In the genomic region with DNA sequence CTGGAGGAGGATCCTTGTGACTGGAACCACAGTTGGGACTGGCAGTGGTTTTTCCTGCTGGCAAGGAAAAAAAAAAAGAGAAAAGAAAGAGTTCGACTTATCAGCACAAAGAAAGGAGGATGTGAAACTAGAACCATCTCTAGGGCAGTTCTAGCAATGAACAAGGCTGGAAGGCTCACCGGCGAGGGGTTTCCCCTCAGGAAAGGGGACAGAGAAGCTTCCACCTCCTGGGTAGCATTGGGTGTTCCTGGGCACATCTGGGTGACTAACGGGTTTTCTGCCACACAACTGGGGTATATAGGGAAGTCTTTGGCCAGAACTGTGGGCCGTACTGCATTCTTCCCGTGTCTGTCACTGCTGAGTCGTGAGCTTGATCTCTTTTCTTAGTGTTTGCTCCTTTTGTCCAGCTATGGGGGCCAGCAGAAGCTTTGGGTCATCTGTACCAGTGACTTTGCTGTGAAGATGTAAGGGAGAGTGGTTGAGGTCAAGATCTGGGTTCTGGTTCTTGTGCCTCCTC, we compare ENCODE assay signal across 1 cellular context.
TF ChIP-seq lines count a peak whose summit lies in the region.

No MANE protein-coding gene starts in this region.

TF ChIP-seq in GM12878, 131 proteins besides CTCF, POLR2A, EP300 and RAD21 (continued from another document and continues in another):
- no peak for TF ChIP-seq NFYA (IDR thresholded peaks at IDR 0.05; ENCODE audit: borderline replicate concordance, low read depth, low read length)
- no peak for TF ChIP-seq BACH1 (IDR thresholded peaks at IDR 0.05; ENCODE audit: borderline replicate concordance)
- 0 out of 2 replicates have a peak, but pooled peaks have one; percentile 21 for TF ChIP-seq MXI1 (IDR thresholded peaks at IDR 0.05; ENCODE audit: low read depth, low read length)
- TF ChIP-seq SREBF1 (IDR thresholded peaks at IDR 0.05; ENCODE audit: low read length) = no peak
- TF ChIP-seq IRF4 (IDR thresholded peaks at IDR 0.05; ENCODE audit: low read depth, low read length) = peak; percentile 92
- TF ChIP-seq MYC (IDR thresholded peaks at IDR 0.05; ENCODE audit: insufficient read depth, insufficient read length, insufficient replicate concordance, low read length, severe bottlenecking) = no peak
- TF ChIP-seq, protein P1, sequence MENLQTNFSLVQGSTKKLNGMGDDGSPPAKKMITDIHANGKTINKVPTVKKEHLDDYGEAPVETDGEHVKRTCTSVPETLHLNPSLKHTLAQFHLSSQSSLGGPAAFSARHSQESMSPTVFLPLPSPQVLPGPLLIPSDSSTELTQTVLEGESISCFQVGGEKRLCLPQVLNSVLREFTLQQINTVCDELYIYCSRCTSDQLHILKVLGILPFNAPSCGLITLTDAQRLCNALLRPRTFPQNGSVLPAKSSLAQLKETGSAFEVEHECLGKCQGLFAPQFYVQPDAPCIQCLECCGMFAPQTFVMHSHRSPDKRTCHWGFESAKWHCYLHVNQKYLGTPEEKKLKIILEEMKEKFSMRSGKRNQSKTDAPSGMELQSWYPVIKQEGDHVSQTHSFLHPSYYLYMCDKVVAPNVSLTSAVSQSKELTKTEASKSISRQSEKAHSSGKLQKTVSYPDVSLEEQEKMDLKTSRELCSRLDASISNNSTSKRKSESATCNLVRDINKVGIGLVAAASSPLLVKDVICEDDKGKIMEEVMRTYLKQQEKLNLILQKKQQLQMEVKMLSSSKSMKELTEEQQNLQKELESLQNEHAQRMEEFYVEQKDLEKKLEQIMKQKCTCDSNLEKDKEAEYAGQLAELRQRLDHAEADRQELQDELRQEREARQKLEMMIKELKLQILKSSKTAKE (IDR thresholded peaks at IDR 0.05; ENCODE audit: low read depth, poor library complexity, severe bottlenecking) = no peak
- TF ChIP-seq CBFB (IDR thresholded peaks at IDR 0.05; ENCODE audit: low read depth) = peak; percentile 26; the same call in 1 of the 2 replicates
- peak; percentile 84 for TF ChIP-seq ZNF384 (IDR thresholded peaks at IDR 0.05; ENCODE audit: borderline replicate concordance, low read depth, low read length)
- TF ChIP-seq NR2C2 (IDR thresholded peaks at IDR 0.05; ENCODE audit: borderline replicate concordance, control insufficient read depth, insufficient read length, low read depth) = no peak
- no peak for TF ChIP-seq KDM1A (IDR thresholded peaks at IDR 0.05; ENCODE audit: borderline replicate concordance)
- TF ChIP-seq SUPT20H (IDR thresholded peaks at IDR 0.05; ENCODE audit: borderline replicate concordance, control insufficient read depth, low read depth, low read length) = no peak
- TF ChIP-seq SP1 (IDR thresholded peaks at IDR 0.05; ENCODE audit: low read depth, low read length) = no peak
- no peak for TF ChIP-seq SMAD5 (IDR thresholded peaks at IDR 0.05; ENCODE audit: low read depth)
- TF ChIP-seq MTA2 (IDR thresholded peaks at IDR 0.05; ENCODE audit: low read depth) = peak; percentile 44; the same call in 1 of the 2 replicates
- 0 out of 2 replicates have a peak, but pooled peaks have one; percentile 79 for TF ChIP-seq RCOR1 (conservative IDR thresholded peaks at IDR 0.05; ENCODE audit: low read depth, low read length)
- no peak for TF ChIP-seq HDAC6 (IDR thresholded peaks at IDR 0.05; ENCODE audit: unreplicated experiment)
- TF ChIP-seq, protein P2, sequence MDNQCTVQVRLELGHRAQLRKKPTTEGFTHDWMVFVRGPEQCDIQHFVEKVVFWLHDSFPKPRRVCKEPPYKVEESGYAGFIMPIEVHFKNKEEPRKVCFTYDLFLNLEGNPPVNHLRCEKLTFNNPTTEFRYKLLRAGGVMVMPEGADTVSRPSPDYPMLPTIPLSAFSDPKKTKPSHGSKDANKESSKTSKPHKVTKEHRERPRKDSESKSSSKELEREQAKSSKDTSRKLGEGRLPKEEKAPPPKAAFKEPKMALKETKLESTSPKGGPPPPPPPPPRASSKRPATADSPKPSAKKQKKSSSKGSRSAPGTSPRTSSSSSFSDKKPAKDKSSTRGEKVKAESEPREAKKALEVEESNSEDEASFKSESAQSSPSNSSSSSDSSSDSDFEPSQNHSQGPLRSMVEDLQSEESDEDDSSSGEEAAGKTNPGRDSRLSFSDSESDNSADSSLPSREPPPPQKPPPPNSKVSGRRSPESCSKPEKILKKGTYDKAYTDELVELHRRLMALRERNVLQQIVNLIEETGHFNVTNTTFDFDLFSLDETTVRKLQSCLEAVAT (IDR thresholded peaks at IDR 0.05) = peak; percentile 52; the same call in 1 of the 2 replicates
- TF ChIP-seq, protein P3, sequence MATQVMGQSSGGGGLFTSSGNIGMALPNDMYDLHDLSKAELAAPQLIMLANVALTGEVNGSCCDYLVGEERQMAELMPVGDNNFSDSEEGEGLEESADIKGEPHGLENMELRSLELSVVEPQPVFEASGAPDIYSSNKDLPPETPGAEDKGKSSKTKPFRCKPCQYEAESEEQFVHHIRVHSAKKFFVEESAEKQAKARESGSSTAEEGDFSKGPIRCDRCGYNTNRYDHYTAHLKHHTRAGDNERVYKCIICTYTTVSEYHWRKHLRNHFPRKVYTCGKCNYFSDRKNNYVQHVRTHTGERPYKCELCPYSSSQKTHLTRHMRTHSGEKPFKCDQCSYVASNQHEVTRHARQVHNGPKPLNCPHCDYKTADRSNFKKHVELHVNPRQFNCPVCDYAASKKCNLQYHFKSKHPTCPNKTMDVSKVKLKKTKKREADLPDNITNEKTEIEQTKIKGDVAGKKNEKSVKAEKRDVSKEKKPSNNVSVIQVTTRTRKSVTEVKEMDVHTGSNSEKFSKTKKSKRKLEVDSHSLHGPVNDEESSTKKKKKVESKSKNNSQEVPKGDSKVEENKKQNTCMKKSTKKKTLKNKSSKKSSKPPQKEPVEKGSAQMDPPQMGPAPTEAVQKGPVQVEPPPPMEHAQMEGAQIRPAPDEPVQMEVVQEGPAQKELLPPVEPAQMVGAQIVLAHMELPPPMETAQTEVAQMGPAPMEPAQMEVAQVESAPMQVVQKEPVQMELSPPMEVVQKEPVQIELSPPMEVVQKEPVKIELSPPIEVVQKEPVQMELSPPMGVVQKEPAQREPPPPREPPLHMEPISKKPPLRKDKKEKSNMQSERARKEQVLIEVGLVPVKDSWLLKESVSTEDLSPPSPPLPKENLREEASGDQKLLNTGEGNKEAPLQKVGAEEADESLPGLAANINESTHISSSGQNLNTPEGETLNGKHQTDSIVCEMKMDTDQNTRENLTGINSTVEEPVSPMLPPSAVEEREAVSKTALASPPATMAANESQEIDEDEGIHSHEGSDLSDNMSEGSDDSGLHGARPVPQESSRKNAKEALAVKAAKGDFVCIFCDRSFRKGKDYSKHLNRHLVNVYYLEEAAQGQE (IDR thresholded peaks at IDR 0.05; ENCODE audit: low read depth, low read length) = no peak
- TF ChIP-seq, protein P4, sequence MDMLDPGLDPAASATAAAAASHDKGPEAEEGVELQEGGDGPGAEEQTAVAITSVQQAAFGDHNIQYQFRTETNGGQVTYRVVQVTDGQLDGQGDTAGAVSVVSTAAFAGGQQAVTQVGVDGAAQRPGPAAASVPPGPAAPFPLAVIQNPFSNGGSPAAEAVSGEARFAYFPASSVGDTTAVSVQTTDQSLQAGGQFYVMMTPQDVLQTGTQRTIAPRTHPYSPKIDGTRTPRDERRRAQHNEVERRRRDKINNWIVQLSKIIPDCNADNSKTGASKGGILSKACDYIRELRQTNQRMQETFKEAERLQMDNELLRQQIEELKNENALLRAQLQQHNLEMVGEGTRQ (IDR thresholded peaks at IDR 0.05; ENCODE audit: borderline replicate concordance, low read depth, low read length) = no peak
- peak; percentile 85 for TF ChIP-seq NFIC (IDR thresholded peaks at IDR 0.05; ENCODE audit: low read depth, low read length)
- no peak for TF ChIP-seq HCFC1 (IDR thresholded peaks at IDR 0.05; ENCODE audit: low read length)
- TF ChIP-seq, protein P5, sequence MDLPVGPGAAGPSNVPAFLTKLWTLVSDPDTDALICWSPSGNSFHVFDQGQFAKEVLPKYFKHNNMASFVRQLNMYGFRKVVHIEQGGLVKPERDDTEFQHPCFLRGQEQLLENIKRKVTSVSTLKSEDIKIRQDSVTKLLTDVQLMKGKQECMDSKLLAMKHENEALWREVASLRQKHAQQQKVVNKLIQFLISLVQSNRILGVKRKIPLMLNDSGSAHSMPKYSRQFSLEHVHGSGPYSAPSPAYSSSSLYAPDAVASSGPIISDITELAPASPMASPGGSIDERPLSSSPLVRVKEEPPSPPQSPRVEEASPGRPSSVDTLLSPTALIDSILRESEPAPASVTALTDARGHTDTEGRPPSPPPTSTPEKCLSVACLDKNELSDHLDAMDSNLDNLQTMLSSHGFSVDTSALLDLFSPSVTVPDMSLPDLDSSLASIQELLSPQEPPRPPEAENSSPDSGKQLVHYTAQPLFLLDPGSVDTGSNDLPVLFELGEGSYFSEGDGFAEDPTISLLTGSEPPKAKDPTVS (IDR thresholded peaks at IDR 0.05; ENCODE audit: low read depth, low read length) = no peak
- peak; percentile 85 for TF ChIP-seq BCL11A (IDR thresholded peaks at IDR 0.05; ENCODE audit: low read depth, low read length)
- TF ChIP-seq ESRRA (IDR thresholded peaks at IDR 0.05; ENCODE audit: low read length) = no peak
- TF ChIP-seq JUNB (IDR thresholded peaks at IDR 0.05) = peak; percentile 82
- TF ChIP-seq, protein P6, sequence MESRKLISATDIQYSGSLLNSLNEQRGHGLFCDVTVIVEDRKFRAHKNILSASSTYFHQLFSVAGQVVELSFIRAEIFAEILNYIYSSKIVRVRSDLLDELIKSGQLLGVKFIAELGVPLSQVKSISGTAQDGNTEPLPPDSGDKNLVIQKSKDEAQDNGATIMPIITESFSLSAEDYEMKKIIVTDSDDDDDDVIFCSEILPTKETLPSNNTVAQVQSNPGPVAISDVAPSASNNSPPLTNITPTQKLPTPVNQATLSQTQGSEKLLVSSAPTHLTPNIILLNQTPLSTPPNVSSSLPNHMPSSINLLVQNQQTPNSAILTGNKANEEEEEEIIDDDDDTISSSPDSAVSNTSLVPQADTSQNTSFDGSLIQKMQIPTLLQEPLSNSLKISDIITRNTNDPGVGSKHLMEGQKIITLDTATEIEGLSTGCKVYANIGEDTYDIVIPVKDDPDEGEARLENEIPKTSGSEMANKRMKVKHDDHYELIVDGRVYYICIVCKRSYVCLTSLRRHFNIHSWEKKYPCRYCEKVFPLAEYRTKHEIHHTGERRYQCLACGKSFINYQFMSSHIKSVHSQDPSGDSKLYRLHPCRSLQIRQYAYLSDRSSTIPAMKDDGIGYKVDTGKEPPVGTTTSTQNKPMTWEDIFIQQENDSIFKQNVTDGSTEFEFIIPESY (IDR thresholded peaks at IDR 0.05) = no peak
- TF ChIP-seq NR2F1 (conservative IDR thresholded peaks at IDR 0.05) = no peak
- TF ChIP-seq TAF1 (IDR thresholded peaks at IDR 0.05; ENCODE audit: borderline replicate concordance, low read depth, low read length) = no peak
- TF ChIP-seq NFXL1 (IDR thresholded peaks at IDR 0.05; ENCODE audit: borderline replicate concordance) = 0 out of 2 replicates have a peak, but pooled peaks have one; percentile 51
- peak; percentile 99 for TF ChIP-seq SPI1 (IDR thresholded peaks at IDR 0.05; ENCODE audit: borderline replicate concordance, insufficient read depth, low read depth, low read length)
- TF ChIP-seq, protein P7, sequence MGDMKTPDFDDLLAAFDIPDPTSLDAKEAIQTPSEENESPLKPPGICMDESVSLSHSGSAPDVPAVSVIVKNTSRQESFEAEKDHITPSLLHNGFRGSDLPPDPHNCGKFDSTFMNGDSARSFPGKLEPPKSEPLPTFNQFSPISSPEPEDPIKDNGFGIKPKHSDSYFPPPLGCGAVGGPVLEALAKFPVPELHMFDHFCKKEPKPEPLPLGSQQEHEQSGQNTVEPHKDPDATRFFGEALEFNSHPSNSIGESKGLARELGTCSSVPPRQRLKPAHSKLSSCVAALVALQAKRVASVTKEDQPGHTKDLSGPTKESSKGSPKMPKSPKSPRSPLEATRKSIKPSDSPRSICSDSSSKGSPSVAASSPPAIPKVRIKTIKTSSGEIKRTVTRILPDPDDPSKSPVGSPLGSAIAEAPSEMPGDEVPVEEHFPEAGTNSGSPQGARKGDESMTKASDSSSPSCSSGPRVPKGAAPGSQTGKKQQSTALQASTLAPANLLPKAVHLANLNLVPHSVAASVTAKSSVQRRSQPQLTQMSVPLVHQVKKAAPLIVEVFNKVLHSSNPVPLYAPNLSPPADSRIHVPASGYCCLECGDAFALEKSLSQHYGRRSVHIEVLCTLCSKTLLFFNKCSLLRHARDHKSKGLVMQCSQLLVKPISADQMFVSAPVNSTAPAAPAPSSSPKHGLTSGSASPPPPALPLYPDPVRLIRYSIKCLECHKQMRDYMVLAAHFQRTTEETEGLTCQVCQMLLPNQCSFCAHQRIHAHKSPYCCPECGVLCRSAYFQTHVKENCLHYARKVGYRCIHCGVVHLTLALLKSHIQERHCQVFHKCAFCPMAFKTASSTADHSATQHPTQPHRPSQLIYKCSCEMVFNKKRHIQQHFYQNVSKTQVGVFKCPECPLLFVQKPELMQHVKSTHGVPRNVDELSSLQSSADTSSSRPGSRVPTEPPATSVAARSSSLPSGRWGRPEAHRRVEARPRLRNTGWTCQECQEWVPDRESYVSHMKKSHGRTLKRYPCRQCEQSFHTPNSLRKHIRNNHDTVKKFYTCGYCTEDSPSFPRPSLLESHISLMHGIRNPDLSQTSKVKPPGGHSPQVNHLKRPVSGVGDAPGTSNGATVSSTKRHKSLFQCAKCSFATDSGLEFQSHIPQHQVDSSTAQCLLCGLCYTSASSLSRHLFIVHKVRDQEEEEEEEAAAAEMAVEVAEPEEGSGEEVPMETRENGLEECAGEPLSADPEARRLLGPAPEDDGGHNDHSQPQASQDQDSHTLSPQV (IDR thresholded peaks at IDR 0.05) = no peak
- TF ChIP-seq BHLHE40 (IDR thresholded peaks at IDR 0.05; ENCODE audit: borderline replicate concordance in 1 of 2, low read depth in 2 of 2, low read length in 1 of 2) = 0 out of 4 replicates have a peak, but pooled peaks of 1 of the 2 experiments have one; percentile 36
- no peak for TF ChIP-seq CBX3 (IDR thresholded peaks at IDR 0.05; ENCODE audit: borderline replicate concordance, low read depth)
- TF ChIP-seq IKZF1 (conservative IDR thresholded peaks at IDR 0.05) = peak; percentile 87
- TF ChIP-seq CHD2 (IDR thresholded peaks at IDR 0.05; ENCODE audit: borderline replicate concordance, low read depth, low read length) = no peak
- TF ChIP-seq TCF7 (IDR thresholded peaks at IDR 0.05; ENCODE audit: borderline replicate concordance) = 0 out of 2 replicates have a peak, but pooled peaks have one; percentile 37
- TF ChIP-seq DPF2 (IDR thresholded peaks at IDR 0.05) = peak; percentile 75; the same call in 1 of the 2 replicates
- TF ChIP-seq SIN3A (IDR thresholded peaks at IDR 0.05; ENCODE audit: low read depth, low read length) = no peak
- TF ChIP-seq, protein P8, sequence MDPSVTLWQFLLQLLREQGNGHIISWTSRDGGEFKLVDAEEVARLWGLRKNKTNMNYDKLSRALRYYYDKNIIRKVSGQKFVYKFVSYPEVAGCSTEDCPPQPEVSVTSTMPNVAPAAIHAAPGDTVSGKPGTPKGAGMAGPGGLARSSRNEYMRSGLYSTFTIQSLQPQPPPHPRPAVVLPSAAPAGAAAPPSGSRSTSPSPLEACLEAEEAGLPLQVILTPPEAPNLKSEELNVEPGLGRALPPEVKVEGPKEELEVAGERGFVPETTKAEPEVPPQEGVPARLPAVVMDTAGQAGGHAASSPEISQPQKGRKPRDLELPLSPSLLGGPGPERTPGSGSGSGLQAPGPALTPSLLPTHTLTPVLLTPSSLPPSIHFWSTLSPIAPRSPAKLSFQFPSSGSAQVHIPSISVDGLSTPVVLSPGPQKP (IDR thresholded peaks at IDR 0.05; ENCODE audit: low read depth, low read length) = no peak
- TF ChIP-seq, protein P9, sequence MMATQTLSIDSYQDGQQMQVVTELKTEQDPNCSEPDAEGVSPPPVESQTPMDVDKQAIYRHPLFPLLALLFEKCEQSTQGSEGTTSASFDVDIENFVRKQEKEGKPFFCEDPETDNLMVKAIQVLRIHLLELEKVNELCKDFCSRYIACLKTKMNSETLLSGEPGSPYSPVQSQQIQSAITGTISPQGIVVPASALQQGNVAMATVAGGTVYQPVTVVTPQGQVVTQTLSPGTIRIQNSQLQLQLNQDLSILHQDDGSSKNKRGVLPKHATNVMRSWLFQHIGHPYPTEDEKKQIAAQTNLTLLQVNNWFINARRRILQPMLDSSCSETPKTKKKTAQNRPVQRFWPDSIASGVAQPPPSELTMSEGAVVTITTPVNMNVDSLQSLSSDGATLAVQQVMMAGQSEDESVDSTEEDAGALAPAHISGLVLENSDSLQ (IDR thresholded peaks at IDR 0.05) = no peak
- no peak for TF ChIP-seq HDGF (IDR thresholded peaks at IDR 0.05)
